13 cellular contexts compared by ENCODE assay signal in the genomic region with DNA sequence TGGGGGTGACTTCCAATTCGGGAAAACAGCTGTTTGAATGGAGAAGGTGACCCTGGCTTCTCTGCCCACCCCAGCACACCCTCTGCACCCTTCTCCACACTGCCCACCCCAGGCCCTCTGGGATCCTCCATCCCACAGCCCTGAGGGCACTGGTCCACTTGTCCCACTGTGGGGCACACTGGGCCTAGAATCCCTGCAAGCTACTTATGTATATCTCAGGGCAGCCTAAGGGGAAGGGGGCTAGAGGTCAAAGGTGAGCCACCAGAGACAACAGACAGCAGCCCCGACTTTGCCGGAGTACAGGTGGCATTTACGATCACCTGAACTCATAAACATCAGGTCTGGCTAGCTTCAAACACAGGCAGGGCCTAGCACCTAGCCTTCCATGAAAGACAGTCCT. TPM values are rescaled to one million over a fixed set of nuclear protein-coding genes. Genes with fewer than 3 reads are reported as not detected.
A peak's percentile ranks its signal among the peaks of the same experiment; 100 is the strongest.
DNase-seq lines count a peak whose midpoint lies in the region; ATAC-seq, FAIRE-seq and TF ChIP-seq lines count a peak whose summit lies in the region.
"Had no signal": no experiment of that assay in that cellular context is flagged by ENCODE, and none has a peak within 500 bp of the region (broad histone marks: within the 10 kb centered on the region; RNA-seq: fewer than 3 reads in every experiment).

No MANE protein-coding gene starts in this region.

- H3K27ac ChIP-seq in right cardiac atrium (ENCODE audit: low read length): no peak overlapping the region
- H3K27ac ChIP-seq in naive thymus-derived CD4-positive, alpha-beta T cell (ENCODE audit: low read depth, low read length): no peak overlapping the region
- no peak overlapping the region for H3K27ac ChIP-seq in vagina

- H3K27ac Mint-ChIP-seq in naive thymus-derived CD4-positive, alpha-beta T cell: no peak overlapping the region
- H3K27ac Mint-ChIP-seq in endothelial cell (ENCODE audit: unreplicated experiment): no peak overlapping the region
- H3K27ac Mint-ChIP-seq: CD4-positive, alpha-beta T cell had no signal

- H3K9me3 ChIP-seq in right cardiac atrium (ENCODE audit: control insufficient read depth, low read length): no peaks in the 10 kb centered on the region
- H3K9me3 ChIP-seq in naive thymus-derived CD4-positive, alpha-beta T cell (ENCODE audit: control insufficient read depth in 2 of 3, low read length in 3 of 3): no peaks in the 10 kb centered on the region
- no peaks in the 10 kb centered on the region for H3K9me3 ChIP-seq in vagina
- H3K9me3 ChIP-seq: transverse colon had no signal

- H3K36me3 ChIP-seq in bronchial epithelial cell (ENCODE audit: control insufficient read depth, insufficient read depth, low read length) (no peaks in the 10 kb centered on the region), vagina (no peaks in the 10 kb centered on the region)
- no peaks in the 10 kb centered on the region for H3K36me3 ChIP-seq in naive thymus-derived CD4-positive, alpha-beta T cell (ENCODE audit: control insufficient read depth in 2 of 3, insufficient read depth in 3 of 3, low read length in 3 of 3)
- H3K36me3 ChIP-seq: transverse colon had no signal

- intact Hi-C loops in right cardiac atrium (cut with DNase I) (no loop called here), Right ventricle myocardium inferior (cut with DNase I) (no loop called here), vagina (cut with DNase I) (no loop called here)
- intact Hi-C loops in naive thymus-derived CD4-positive, alpha-beta T cell (cut with micrococcal nuclease): loop anchor here in 1 of 2 donors (5.0 kb wide), 1 partner anchor 45 kb away; no protein-coding TSS in a partner anchor

- H3K4me3 Mint-ChIP-seq in naive thymus-derived CD4-positive, alpha-beta T cell: peak overlapping the region in 9 of 10 donors; percentile 16 to 74 (median 51)
- H3K4me3 Mint-ChIP-seq in endothelial cell (ENCODE audit: unreplicated experiment): no peak overlapping the region
- H3K4me3 Mint-ChIP-seq: CD4-positive, alpha-beta T cell had no signal

- POLR2A ChIA-PET in naive thymus-derived CD4-positive, alpha-beta T cell (lab: Charles Lee): no interaction called here

- 89% methylated on average over 4 of the region's 4 CpGs for WGBS in right cardiac atrium

- H3K36me3 Mint-ChIP-seq in naive thymus-derived CD4-positive, alpha-beta T cell: peaks cover 0 to 5% (median 3%) of the 10 kb centered on the region in 5 donors
- H3K36me3 Mint-ChIP-seq in endothelial cell (ENCODE audit: low read depth, unreplicated experiment): no peaks in the 10 kb centered on the region

- peaks cover 63 to 76% (median 66%) of the 10 kb centered on the region in 5 donors for H3K27me3 Mint-ChIP-seq in naive thymus-derived CD4-positive, alpha-beta T cell
- peaks cover 11% of the 10 kb centered on the region for H3K27me3 Mint-ChIP-seq in endothelial cell (ENCODE audit: unreplicated experiment)

- DNase-seq in right cardiac atrium (no peak), Right ventricle myocardium inferior (ENCODE audit: missing footprints) (no peak), bronchial epithelial cell (ENCODE audit: low read depth) (no peak), vagina (ENCODE audit: extremely low spot score in 2 of 2) (no peak), NCI-H1048 (lab: John Stamatoyannopoulos, UW) (no peak), endothelial cell (ENCODE audit: low spot score) (no peak)
- DNase-seq in naive thymus-derived CD4-positive, alpha-beta T cell: no peak
- DNase-seq in stimulated activated CD4-positive, alpha-beta T cell treated with anti-CD3 and anti-CD28 coated beads, Interleukin-2, amount 100 ng/mL, for 24 hours: no peak
- DNase-seq: CD4-positive, alpha-beta T cell; NCI-H1694; T1000 had no signal

- H3K4me3 ChIP-seq in right cardiac atrium (ENCODE audit: low read length) (peak overlapping the region; percentile 63), bronchial epithelial cell (ENCODE audit: low read depth, low read length) (no peak overlapping the region), vagina (peak overlapping the region; percentile 52 to 80)
- no peak overlapping the region for H3K4me3 ChIP-seq in naive thymus-derived CD4-positive, alpha-beta T cell (ENCODE audit: low read length)

- TF ChIP-seq CTCF in bronchial epithelial cell (IDR thresholded peaks at IDR 0.05; ENCODE audit: insufficient read depth, low read length, severe bottlenecking) (no peak), vagina (IDR thresholded peaks at IDR 0.05) (no peak), endothelial cell (IDR thresholded peaks at IDR 0.05; ENCODE audit: unreplicated experiment) (no peak)

- peak; percentile 32 for FAIRE-seq in bronchial epithelial cell (lab: Jason Lieb, UNC)
- FAIRE-seq: colon had no signal

- H3K4me1 Mint-ChIP-seq in naive thymus-derived CD4-positive, alpha-beta T cell: peaks cover 0 to 16% (median 9%) of the 10 kb centered on the region in 7 donors
- no peaks in the 10 kb centered on the region for H3K4me1 Mint-ChIP-seq in endothelial cell (ENCODE audit: unreplicated experiment)

- ATAC-seq in right cardiac atrium (no peak), Right ventricle myocardium inferior (no peak)
- ATAC-seq in naive thymus-derived CD4-positive, alpha-beta T cell: no peak

- CTCF ChIA-PET in naive thymus-derived CD4-positive, alpha-beta T cell (lab: Charles Lee): no interaction called here

- no peaks in the 10 kb centered on the region for H3K4me1 ChIP-seq in right cardiac atrium (ENCODE audit: control insufficient read depth, insufficient read depth, low read length)
- H3K4me1 ChIP-seq in naive thymus-derived CD4-positive, alpha-beta T cell (ENCODE audit: control insufficient read depth in 2 of 2, insufficient read depth in 2 of 2, low read length in 2 of 2): no peaks in the 10 kb centered on the region
- peaks cover 4% of the 10 kb centered on the region for H3K4me1 ChIP-seq in vagina

- H3K27me3 ChIP-seq in right cardiac atrium (ENCODE audit: control insufficient read depth, insufficient read depth): no peaks in the 10 kb centered on the region
- peaks cover 9% of the 10 kb centered on the region for H3K27me3 ChIP-seq in bronchial epithelial cell (ENCODE audit: control insufficient read depth, insufficient read depth, low read length)
- H3K27me3 ChIP-seq in naive thymus-derived CD4-positive, alpha-beta T cell (ENCODE audit: control insufficient read depth in 2 of 2, insufficient read depth in 2 of 2, low read length in 2 of 2): peaks cover 0 to 9% of the 10 kb centered on the region in 2 donors
- no peaks in the 10 kb centered on the region for H3K27me3 ChIP-seq in vagina

- no peak for TF ChIP-seq POLR2A in vagina (IDR thresholded peaks at IDR 0.05)

- no peaks in the 10 kb centered on the region for H3K9me3 Mint-ChIP-seq in naive thymus-derived CD4-positive, alpha-beta T cell
- H3K9me3 Mint-ChIP-seq in endothelial cell (ENCODE audit: unreplicated experiment): no peaks in the 10 kb centered on the region
- H3K9me3 Mint-ChIP-seq: CD4-positive, alpha-beta T cell had no signal

RNA-seq across cellular contexts. Expression of a gene that starts 0.7 kb away (rescaled TPM):
- total RNA-seq in right cardiac atrium: 1 to 10 TPM; 1.6 to 3.6 (median 2.2) TPM
- polyA plus RNA-seq in right cardiac atrium: 0.18 TPM
- total RNA-seq in Right ventricle myocardium inferior: 1.3 TPM
- not detected in 2 replicates for total RNA-seq in bronchial epithelial cell
- under 1 TPM in 3 of 5 experiments, not detected in 2; 0.45 to 0.92 (median 0.54) TPM for total RNA-seq in naive thymus-derived CD4-positive, alpha-beta T cell
- not detected for polyA plus RNA-seq in naive thymus-derived CD4-positive, alpha-beta T cell
- total RNA-seq in vagina: 36.3 TPM
- total RNA-seq in endothelial cell (ENCODE audit: unreplicated experiment): 2.4 TPM

Comparison
In these comparisons a context has a peak if more than half of its experiments do, and no peak if none do; other contexts are left out.
1. H3K4me3 ChIP-seq: peak in right cardiac atrium (single experiment) and vagina (2 of 2); none in bronchial epithelial cell (single experiment) and naive thymus-derived CD4-positive, alpha-beta T cell (single experiment).